ENCODE assay signal across 16 cellular contexts in the genomic region with DNA sequence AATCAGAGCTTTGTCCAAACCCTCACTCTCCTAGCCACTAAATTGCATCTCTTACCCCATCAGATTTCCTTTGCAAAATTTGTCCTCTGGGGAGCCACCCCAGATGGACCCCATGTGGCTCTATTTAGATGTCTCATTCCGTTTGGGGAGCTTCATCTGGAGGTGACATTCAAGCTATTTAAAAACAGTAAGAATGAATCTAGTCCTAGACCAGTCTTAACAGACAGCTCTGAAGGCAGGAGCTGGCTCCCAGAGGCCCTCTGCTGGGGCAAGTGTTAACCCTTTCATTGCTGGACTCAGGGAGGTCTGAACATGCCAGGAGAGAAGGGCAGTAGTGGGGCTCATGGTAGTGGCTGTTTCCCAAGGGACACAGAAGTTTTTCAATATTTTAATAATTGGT. TPM values are rescaled to one million over a fixed set of nuclear protein-coding genes. Genes with fewer than 3 reads are reported as not detected.
DNase-seq lines count a peak whose midpoint lies in the region; ATAC-seq and TF ChIP-seq lines count a peak whose summit lies in the region.
"Had no signal": no experiment of that assay in that cellular context is flagged by ENCODE, and none has a peak within 500 bp of the region (broad histone marks: within the 10 kb centered on the region; RNA-seq: fewer than 3 reads in every experiment).

No MANE protein-coding gene starts in this region.

- intact Hi-C loops in esophagus muscularis mucosa (cut with DNase I), result no loop called here

- peaks cover 13% of the 10 kb centered on the region for H3F3A ChIP-seq in neural progenitor cell (ENCODE audit: low read depth)

- H2AFZ ChIP-seq in neural progenitor cell (replicated peaks), result no peak overlapping the region

- no peaks in the 10 kb centered on the region for H3K36me3 ChIP-seq in BLaER1 treated with 17β-estradiol and CSF1 and Interleukin-3, amounts not matched to agents 10 nM and 100 nM
- H3K36me3 ChIP-seq in esophagus muscularis mucosa (no peaks in the 10 kb centered on the region), neural progenitor cell (no peaks in the 10 kb centered on the region)

- peaks cover 8% of the 10 kb centered on the region for H3K9me3 Mint-ChIP-seq in neural progenitor cell
- H3K9me3 Mint-ChIP-seq: HFFc6 had no signal

- no peak for TF ChIP-seq EP300 in esophagus muscularis mucosa (IDR thresholded peaks at IDR 0.05)

- H3K27me3 Mint-ChIP-seq in neural progenitor cell (ENCODE audit: insufficient read depth, low read depth), result peaks cover 4% of the 10 kb centered on the region

- peak overlapping the region; percentile 72 for H3K4me3 Mint-ChIP-seq in neural progenitor cell
- H3K4me3 Mint-ChIP-seq: HFFc6 had no signal

- H3K27me3 ChIP-seq in BLaER1 treated with 17β-estradiol and CSF1 and Interleukin-3, amounts not matched to agents 10 nM and 100 nM, result peaks cover 0 to 39% (median 26%) of the 10 kb centered on the region in 11 experiments; a peak in 18 of 22 replicates
- H3K27me3 ChIP-seq in esophagus muscularis mucosa, result no peaks in the 10 kb centered on the region
- H3K27me3 ChIP-seq in neural progenitor cell, result no peaks in the 10 kb centered on the region

- WGBS in esophagus muscularis mucosa, result 75% methylated on average over 1 of the region's 1 CpG

- peak overlapping the region in 8 of 11 experiments; percentile 5 to 65 (median 56); a peak in 15 of 22 replicates for H3K4me2 ChIP-seq in BLaER1 treated with 17β-estradiol and CSF1 and Interleukin-3, amounts not matched to agents 10 nM and 100 nM
- peak overlapping the region; percentile 46 for H3K4me2 ChIP-seq in neural progenitor cell

- H3K9ac ChIP-seq in BLaER1 treated with 17β-estradiol and CSF1 and Interleukin-3, amounts not matched to agents 10 nM and 100 nM, result no peak overlapping the region
- no peak overlapping the region for H3K9ac ChIP-seq in neural progenitor cell

- no peak for TF ChIP-seq POLR2A in esophagus muscularis mucosa (IDR thresholded peaks at IDR 0.05; ENCODE audit: low read depth)

- DNase-seq in SK-N-DZ (ENCODE audit: low spot score), result peak; percentile 30
- no peak for DNase-seq in esophagus muscularis mucosa (ENCODE audit: extremely low spot score)
- DNase-seq in neural progenitor cell (ENCODE audit: low spot score), result peak; percentile 36
- DNase-seq: DMS53, GOT3, HFFc6, MM.1S, NCI-H187 treated with DMSO at 0.1 percent for 48 hours, NCI-H446 treated with DMSO at 0.1 percent for 48 hours, NCI-H748 treated with DMSO at 0.1 percent for 48 hours had no signal

- ATAC-seq in GM18867 (IDR thresholded peaks at IDR 0.05; ENCODE audit: unreplicated experiment) (no peak), HG03457 (IDR thresholded peaks at IDR 0.05; ENCODE audit: unreplicated experiment) (no peak), GM19328 (IDR thresholded peaks at IDR 0.05; ENCODE audit: unreplicated experiment) (no peak)
- ATAC-seq: Panc1, Right ventricle myocardium inferior had no signal

- TF ChIP-seq CTCF in esophagus muscularis mucosa (IDR thresholded peaks at IDR 0.05), result no peak
- TF ChIP-seq CTCF in neural progenitor cell (IDR thresholded peaks at IDR 0.05), result no peak

- no peak overlapping the region for H3K4me3 ChIP-seq in BLaER1 treated with 17β-estradiol and CSF1 and Interleukin-3, amounts not matched to agents 10 nM and 100 nM
- H3K4me3 ChIP-seq in esophagus muscularis mucosa (no peak overlapping the region), neural progenitor cell (no peak overlapping the region)

- H3K27ac ChIP-seq in BLaER1 treated with 17β-estradiol and CSF1 and Interleukin-3, amounts not matched to agents 10 nM and 100 nM, result no peak overlapping the region
- H3K27ac ChIP-seq in esophagus muscularis mucosa (replicated peaks in 1 of 4), result peak overlapping the region; percentile 34 to 81 (median 49)
- H3K27ac ChIP-seq in neural progenitor cell, result no peak overlapping the region

- peak overlapping the region; percentile 44 for H3K27ac Mint-ChIP-seq in neural progenitor cell
- H3K27ac Mint-ChIP-seq: HFFc6 had no signal

- peaks cover 0 to 14% (median 7%) of the 10 kb centered on the region in 11 experiments; a peak in 7 of 22 replicates for H4K20me1 ChIP-seq in BLaER1 treated with 17β-estradiol and CSF1 and Interleukin-3, amounts not matched to agents 10 nM and 100 nM
- H4K20me1 ChIP-seq in neural progenitor cell (ENCODE audit: low read depth), result no peaks in the 10 kb centered on the region

- 0 out of 22 replicates have a peak, but pooled peaks cover 0 to 5% (median 0%) of the 10 kb centered on the region in 11 experiments for H3K9me3 ChIP-seq in BLaER1 treated with 17β-estradiol and CSF1 and Interleukin-3, amounts not matched to agents 10 nM and 100 nM (replicated peaks in 1 of 11)
- no peaks in the 10 kb centered on the region for H3K9me3 ChIP-seq in esophagus muscularis mucosa
- H3K9me3 ChIP-seq in neural progenitor cell (ENCODE audit: low read depth), result no peaks in the 10 kb centered on the region

- peaks cover 55% of the 10 kb centered on the region for H3K4me1 Mint-ChIP-seq in neural progenitor cell

- H3K4me1 ChIP-seq in BLaER1 treated with 17β-estradiol and CSF1 and Interleukin-3, amounts not matched to agents 10 nM and 100 nM, result peaks cover 15 to 42% (median 32%) of the 10 kb centered on the region in 10 experiments
- H3K4me1 ChIP-seq in esophagus muscularis mucosa (peaks cover 48 to 97% (median 84%) of the 10 kb centered on the region in 4 donors), neural progenitor cell (peaks cover 40% of the 10 kb centered on the region)

- H3K36me3 Mint-ChIP-seq in neural progenitor cell, result peaks cover 3% of the 10 kb centered on the region

- no peaks in the 10 kb centered on the region for H3K79me2 ChIP-seq in neural progenitor cell (ENCODE audit: low read depth)

RNA-seq across cellular contexts. Expression of gene RPL37A, which starts 59.2 kb away (rescaled TPM):
- polyA plus RNA-seq in SK-N-DZ (2014; cell fraction: cytosol; rRNA removed), result 1,479 and 2,334 TPM in 2 replicates
- polyA plus RNA-seq in SK-N-DZ (2014; cell fraction: nucleus; rRNA removed), result 1,480 and 2,118 TPM in 2 replicates
- total RNA-seq in esophagus muscularis mucosa (1,000 to 10,000 TPM; 1,371 to 1,915 (median 1,581) TPM), neural progenitor cell (ENCODE audit: low replicate concordance) (1,730 and 1,918 TPM in 2 replicates)

Comparison
In these comparisons a context has a peak if more than half of its experiments do, and no peak if none do; other contexts are left out.
1. H3K27ac ChIP-seq: peak in esophagus muscularis mucosa (4 of 4); none in BLaER1 treated with 17β-estradiol and CSF1 and Interleukin-3, amounts not matched to agents 10 nM and 100 nM (0 of 11) and neural progenitor cell (single experiment).